In the genomic region with DNA sequence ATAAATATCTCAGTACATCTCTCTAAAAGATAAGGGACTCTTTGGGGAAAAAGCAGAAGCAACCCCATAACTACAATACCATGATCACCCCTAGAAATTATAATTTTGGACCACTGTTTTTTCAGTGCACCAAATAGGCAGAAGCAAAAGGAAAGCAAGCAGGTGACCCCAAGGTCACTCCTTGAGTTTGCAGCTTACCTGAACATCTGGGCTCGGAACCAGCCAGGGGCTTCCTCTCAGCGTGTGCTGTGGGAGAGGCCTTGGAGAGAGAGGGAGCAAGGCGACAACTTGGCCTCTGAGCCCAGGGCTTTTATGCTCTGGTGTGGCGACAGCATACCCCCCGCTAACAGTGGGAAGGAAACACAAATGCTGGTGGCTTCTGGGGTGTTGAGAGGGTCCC, we compare ENCODE assay signal across 1 cellular context.
TF ChIP-seq lines count a peak whose summit lies in the region.

No MANE protein-coding gene starts in this region.

TF ChIP-seq in K562, 482 proteins besides CTCF, POLR2A, EP300 and RAD21:
- TF ChIP-seq MBD2 (IDR thresholded peaks at IDR 0.05; ENCODE audit: borderline replicate concordance, low read depth) (no peak), MIER1 (IDR thresholded peaks at IDR 0.05; ENCODE audit: low read depth) (no peak), HMG20A (CRISPR knock-in tag; conservative IDR thresholded peaks at IDR 0.05) (no peak), NCOA1 (IDR thresholded peaks at IDR 0.05; ENCODE audit: low read depth) (no peak), MEF2A (IDR thresholded peaks at IDR 0.05; ENCODE audit: control insufficient read depth, low read depth, low read length) (no peak), EWSR1 (IDR thresholded peaks at IDR 0.05; ENCODE audit: borderline replicate concordance, low read depth, partially characterized antibody) (no peak), TAL1 (IDR thresholded peaks at IDR 0.05) (no peak), FOXK1 (CRISPR knock-in tag; IDR thresholded peaks at IDR 0.05; ENCODE audit: borderline replicate concordance) (no peak)
- TF ChIP-seq, protein P1, sequence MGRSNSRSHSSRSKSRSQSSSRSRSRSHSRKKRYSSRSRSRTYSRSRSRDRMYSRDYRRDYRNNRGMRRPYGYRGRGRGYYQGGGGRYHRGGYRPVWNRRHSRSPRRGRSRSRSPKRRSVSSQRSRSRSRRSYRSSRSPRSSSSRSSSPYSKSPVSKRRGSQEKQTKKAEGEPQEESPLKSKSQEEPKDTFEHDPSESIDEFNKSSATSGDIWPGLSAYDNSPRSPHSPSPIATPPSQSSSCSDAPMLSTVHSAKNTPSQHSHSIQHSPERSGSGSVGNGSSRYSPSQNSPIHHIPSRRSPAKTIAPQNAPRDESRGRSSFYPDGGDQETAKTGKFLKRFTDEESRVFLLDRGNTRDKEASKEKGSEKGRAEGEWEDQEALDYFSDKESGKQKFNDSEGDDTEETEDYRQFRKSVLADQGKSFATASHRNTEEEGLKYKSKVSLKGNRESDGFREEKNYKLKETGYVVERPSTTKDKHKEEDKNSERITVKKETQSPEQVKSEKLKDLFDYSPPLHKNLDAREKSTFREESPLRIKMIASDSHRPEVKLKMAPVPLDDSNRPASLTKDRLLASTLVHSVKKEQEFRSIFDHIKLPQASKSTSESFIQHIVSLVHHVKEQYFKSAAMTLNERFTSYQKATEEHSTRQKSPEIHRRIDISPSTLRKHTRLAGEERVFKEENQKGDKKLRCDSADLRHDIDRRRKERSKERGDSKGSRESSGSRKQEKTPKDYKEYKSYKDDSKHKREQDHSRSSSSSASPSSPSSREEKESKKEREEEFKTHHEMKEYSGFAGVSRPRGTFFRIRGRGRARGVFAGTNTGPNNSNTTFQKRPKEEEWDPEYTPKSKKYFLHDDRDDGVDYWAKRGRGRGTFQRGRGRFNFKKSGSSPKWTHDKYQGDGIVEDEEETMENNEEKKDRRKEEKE (IDR thresholded peaks at IDR 0.05; ENCODE audit: borderline replicate concordance in 1 of 2, control insufficient read depth in 1 of 2, low read depth in 2 of 2, low read length in 1 of 2): no peak
